In genomic region chr2:206245178-206245778, GRCh38 we compare ENCODE assay signal across 11 cellular contexts. TPM values are rescaled to one million over a fixed set of nuclear protein-coding genes. Genes with fewer than 3 reads are reported as not detected.
DNase-seq lines count a peak whose midpoint lies in the region; ATAC-seq and TF ChIP-seq lines count a peak whose summit lies in the region.
"Had no signal": no experiment of that assay in that cellular context is flagged by ENCODE, and none has a peak within 500 bp of the region (broad histone marks: within the 10 kb centered on the region; RNA-seq: fewer than 3 reads in every experiment).

No MANE protein-coding gene starts in this region.

- TF ChIP-seq POLR2A in breast epithelium (IDR thresholded peaks at IDR 0.05): no peak

- no peak overlapping the region for H3K27ac ChIP-seq in breast epithelium

- no peaks in the 10 kb centered on the region for H3K36me3 ChIP-seq in breast epithelium

- no peak overlapping the region for H3K4me3 ChIP-seq in breast epithelium

- intact Hi-C loops in breast epithelium (cut with DNase I; ENCODE audit: low total_unique reads): no loop called here

- H3K27me3 ChIP-seq in breast epithelium: peaks cover 0 to 9% of the 10 kb centered on the region in 2 donors

- ATAC-seq in GM18858 (IDR thresholded peaks at IDR 0.05; ENCODE audit: unreplicated experiment) (peak; percentile 43), GM21390 (IDR thresholded peaks at IDR 0.05; ENCODE audit: unreplicated experiment) (peak; percentile 66), HG03175 (IDR thresholded peaks at IDR 0.05; ENCODE audit: unreplicated experiment) (peak; percentile 77), esophagus mucosa (peak; percentile 32), SK-N-SH treated with all-trans-retinoic acid at 6 μM for 48 hours (no peak)
- ATAC-seq: sciatic nerve had no signal

- no peak for TF ChIP-seq CTCF in breast epithelium (IDR thresholded peaks at IDR 0.05)

- H3K4me1 ChIP-seq in breast epithelium: no peaks in the 10 kb centered on the region

- DNase-seq in NCI-H128 (lab: John Stamatoyannopoulos, UW; ENCODE audit: unreplicated experiment): no peak
- DNase-seq in breast epithelium (ENCODE audit: low spot score in 2 of 2): no peak
- DNase-seq in SW 1271 (lab: John Stamatoyannopoulos, UW): no peak
- DNase-seq: activated naive CD4-positive, alpha-beta T cell treated with Interleukin-2 at 50 U/mL for 16 hours; head of caudate nucleus had no signal

- H3K9me3 ChIP-seq in breast epithelium: no peaks in the 10 kb centered on the region

TF ChIP-seq in SK-N-SH treated with all-trans-retinoic acid at 6 μM for 48 hours, 23 proteins besides CTCF, POLR2A, EP300 and RAD21:
- TF ChIP-seq ISL1 (CRISPR knock-in tag; IDR thresholded peaks at IDR 0.05) (no peak), PATZ1 (CRISPR knock-in tag; IDR thresholded peaks at IDR 0.05; ENCODE audit: borderline replicate concordance) (no peak), ESRRG (CRISPR knock-in tag; IDR thresholded peaks at IDR 0.05) (no peak), PPARA (CRISPR knock-in tag; IDR thresholded peaks at IDR 0.05; ENCODE audit: borderline replicate concordance) (no peak), ARNTL (CRISPR knock-in tag; IDR thresholded peaks at IDR 0.05; ENCODE audit: borderline replicate concordance, low read depth) (no peak), ZFP30 (CRISPR knock-in tag; IDR thresholded peaks at IDR 0.05) (no peak), ZNF8 (CRISPR knock-in tag; IDR thresholded peaks at IDR 0.05) (no peak), ZFP3 (CRISPR knock-in tag; IDR thresholded peaks at IDR 0.05) (no peak), ZC3H10 (CRISPR knock-in tag; IDR thresholded peaks at IDR 0.05) (no peak), GLIS3 (CRISPR knock-in tag; IDR thresholded peaks at IDR 0.05) (no peak)

RNA-seq across cellular contexts. Expression of gene ZDBF2, which starts 29.2 kb away (rescaled TPM):
- 5.6 TPM for total RNA-seq in esophagus mucosa
- total RNA-seq in breast epithelium: 10 to 100 TPM in 2 of 3 donors, 1 to 10 TPM in 1; 7.2 to 14.9 (median 10.2) TPM
